ENCODE assay signal across 34 cellular contexts in the genomic region with DNA sequence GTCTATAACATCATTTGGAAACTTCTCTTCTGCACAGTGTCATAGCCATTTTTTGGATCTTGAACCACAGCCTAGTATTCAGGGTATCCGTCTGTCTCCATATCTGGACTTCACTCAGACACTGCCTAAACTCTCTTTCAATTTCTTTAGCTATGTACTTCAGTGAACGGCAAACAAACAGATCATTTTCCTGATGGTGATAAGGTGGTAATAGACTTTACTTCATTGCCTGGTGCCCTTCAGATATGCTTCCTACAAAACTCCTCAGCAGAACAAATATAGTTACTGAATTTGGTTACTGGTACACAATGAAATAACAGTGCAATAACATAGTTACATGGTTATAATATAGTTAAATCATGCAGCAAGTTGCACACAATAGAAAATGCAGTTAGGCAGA.
"Had no signal": no experiment of that assay in that cellular context is flagged by ENCODE, and none has a peak within 500 bp of the region (broad histone marks: within the 10 kb centered on the region; RNA-seq: fewer than 3 reads in every experiment).

No MANE protein-coding gene starts in this region.

- ATAC-seq: activated CD8-positive, alpha-beta T cell treated with anti-CD3 and anti-CD28 coated beads for 36 hours; activated naive CD4-positive, alpha-beta T cell treated with anti-CD3 and anti-CD28 coated beads, Interleukin-2, amount 50 U/mL, for 72 hours; activated T-cell treated with anti-CD3 and anti-CD28 coated beads, Interleukin-2, amount 50 U/mL, for 4 hours; activated T-cell treated with anti-CD3 and anti-CD28 coated beads, Interleukin-2, amount 50 U/mL, for 72 hours; activated T-helper 17 cell treated with anti-CD3 and anti-CD28 coated beads, Interleukin-2, amount 50 U/mL, for 72 hours; body of pancreas had no signal

- H3K36me3 ChIP-seq: adrenal gland, brain microvascular endothelial cell, breast epithelium had no signal

- H3K9me3 ChIP-seq: adrenal gland, body of pancreas, breast epithelium had no signal

- H3K27ac ChIP-seq: adrenal gland, body of pancreas, brain microvascular endothelial cell, breast epithelium, VCaP had no signal

- FAIRE-seq: astrocyte, TTC549 had no signal

- H3K4me1 ChIP-seq: adrenal gland, breast epithelium had no signal

- H3K4me3 ChIP-seq: adrenal gland, body of pancreas, breast epithelium had no signal

- DNase-seq: activated B cell treated with CpG ODN at 0.5 μM for 24 hours; activated CD4-positive, alpha-beta memory T cell treated with anti-CD3 and anti-CD28 coated beads for 36 hours; activated CD4-positive, alpha-beta T cell treated with anti-CD3 and anti-CD28 coated beads for 4 hours; activated CD4-positive, alpha-beta T cell treated with anti-CD3 and anti-CD28 coated beads, Interleukin-2, amount 10 ng/mL, durations not matched to agents 24 days and 14 days; activated CD4-positive, alpha-beta T cell treated with anti-CD3 and anti-CD28 coated beads, Interleukin-2, amount 50 U/mL, for 1 hour; activated CD4-positive, alpha-beta T cell treated with anti-CD3 and anti-CD28 coated beads, Interleukin-2, amount 50 U/mL, for 4 hours; activated CD4-positive, CD25-positive, alpha-beta regulatory T cell treated with anti-CD3 and anti-CD28 coated beads, Interleukin-2, amount 50 U/mL, for 72 hours; activated CD8-positive, alpha-beta memory T cell treated with anti-CD3 and anti-CD28 coated beads, Interleukin-2, amount 50 U/mL, for 4 hours; activated CD8-positive, alpha-beta T cell treated with anti-CD3 and anti-CD28 coated beads for 36 hours; activated effector memory CD4-positive, alpha-beta T cell treated with anti-CD3 and anti-CD28 coated beads, Interleukin-2, amount 50 U/mL, for 16 hours; activated gamma-delta T cell treated with Interleukin-2 at 50 U/mL for 16 hours; activated naive CD4-positive, alpha-beta T cell; activated naive CD4-positive, alpha-beta T cell treated with anti-CD3 and anti-CD28 coated beads for 36 hours; activated naive CD4-positive, alpha-beta T cell treated with anti-CD3 and anti-CD28 coated beads, Interleukin-2, amount 50 U/mL, for 16 hours; activated naive CD8-positive, alpha-beta T cell treated with anti-CD3 and anti-CD28 coated beads for 36 hours; activated T-cell treated with anti-CD3 and anti-CD28 coated beads for 4 hours; activated T-cell treated with anti-CD3 and anti-CD28 coated beads, Interleukin-2, amount 50 U/mL, for 1 hour; activated T-cell treated with anti-CD3 and anti-CD28 coated beads, Interleukin-2, amount 50 U/mL, for 4 hours; activated T-cell treated with anti-CD3 and anti-CD28 coated beads, Interleukin-2, amount 50 U/mL, for 72 hours; adrenal gland; amniotic stem cell; aorta; body of pancreas; brain microvascular endothelial cell; central memory CD4-positive, alpha-beta T cell; T-helper 1 cell; T-helper 2 cell; T-helper 9 cell had no signal

- H3K27me3 ChIP-seq: adrenal gland, body of pancreas, brain microvascular endothelial cell, breast epithelium had no signal
